ENCODE assay signal across 1 cellular context in the genomic region with DNA sequence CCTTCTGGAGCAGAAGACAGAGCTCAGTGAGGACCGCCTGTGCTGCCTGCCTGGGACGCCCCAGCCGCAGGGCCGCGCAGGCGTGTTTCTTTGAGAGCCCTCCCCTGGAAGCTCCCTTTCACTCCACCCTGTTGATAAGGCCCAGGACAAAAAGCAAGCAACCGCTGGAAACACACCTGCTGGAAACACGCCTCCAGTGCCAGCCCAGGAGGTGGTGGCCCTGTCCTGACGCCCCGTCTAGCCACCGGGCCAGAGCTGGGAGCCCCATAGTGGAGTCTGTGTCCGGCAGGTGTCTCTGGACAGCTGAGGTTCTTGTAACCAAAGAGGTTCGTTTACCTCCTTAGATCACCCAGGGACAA.
TF ChIP-seq lines count a peak whose summit lies in the region.

No MANE protein-coding gene starts in this region.

TF ChIP-seq in WTC11, 78 proteins besides CTCF, POLR2A, EP300 and RAD21 (continued from another document):
- TF ChIP-seq, protein P1, sequence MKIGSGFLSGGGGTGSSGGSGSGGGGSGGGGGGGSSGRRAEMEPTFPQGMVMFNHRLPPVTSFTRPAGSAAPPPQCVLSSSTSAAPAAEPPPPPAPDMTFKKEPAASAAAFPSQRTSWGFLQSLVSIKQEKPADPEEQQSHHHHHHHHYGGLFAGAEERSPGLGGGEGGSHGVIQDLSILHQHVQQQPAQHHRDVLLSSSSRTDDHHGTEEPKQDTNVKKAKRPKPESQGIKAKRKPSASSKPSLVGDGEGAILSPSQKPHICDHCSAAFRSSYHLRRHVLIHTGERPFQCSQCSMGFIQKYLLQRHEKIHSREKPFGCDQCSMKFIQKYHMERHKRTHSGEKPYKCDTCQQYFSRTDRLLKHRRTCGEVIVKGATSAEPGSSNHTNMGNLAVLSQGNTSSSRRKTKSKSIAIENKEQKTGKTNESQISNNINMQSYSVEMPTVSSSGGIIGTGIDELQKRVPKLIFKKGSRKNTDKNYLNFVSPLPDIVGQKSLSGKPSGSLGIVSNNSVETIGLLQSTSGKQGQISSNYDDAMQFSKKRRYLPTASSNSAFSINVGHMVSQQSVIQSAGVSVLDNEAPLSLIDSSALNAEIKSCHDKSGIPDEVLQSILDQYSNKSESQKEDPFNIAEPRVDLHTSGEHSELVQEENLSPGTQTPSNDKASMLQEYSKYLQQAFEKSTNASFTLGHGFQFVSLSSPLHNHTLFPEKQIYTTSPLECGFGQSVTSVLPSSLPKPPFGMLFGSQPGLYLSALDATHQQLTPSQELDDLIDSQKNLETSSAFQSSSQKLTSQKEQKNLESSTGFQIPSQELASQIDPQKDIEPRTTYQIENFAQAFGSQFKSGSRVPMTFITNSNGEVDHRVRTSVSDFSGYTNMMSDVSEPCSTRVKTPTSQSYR (CRISPR knock-in tag; IDR thresholded peaks at IDR 0.05), result no peak
- TF ChIP-seq ZNF396 (CRISPR knock-in tag; IDR thresholded peaks at IDR 0.05; ENCODE audit: borderline replicate concordance), result no peak
TF ChIP-seq in WTC11: peak in this region for 0.
